ENCODE assay signal across 1 cellular context in genomic region chr5:154648229-154648628, GRCh38.
TF ChIP-seq lines count a peak whose summit lies in the region.

No MANE protein-coding gene starts in this region.

TF ChIP-seq in H1, 55 proteins besides CTCF, POLR2A, EP300 and RAD21:
- TF ChIP-seq TCF12 (IDR thresholded peaks at IDR 0.05; ENCODE audit: low read depth, low read length) (no peak), USF2 (IDR thresholded peaks at IDR 0.05; ENCODE audit: low read length) (no peak), KDM5A (IDR thresholded peaks at IDR 0.05; ENCODE audit: low read length) (no peak), BRCA1 (IDR thresholded peaks at IDR 0.05; ENCODE audit: low read depth, low read length) (no peak), SRF (IDR thresholded peaks at IDR 0.05; ENCODE audit: low read depth, low read length) (no peak)
- TF ChIP-seq, protein P1, sequence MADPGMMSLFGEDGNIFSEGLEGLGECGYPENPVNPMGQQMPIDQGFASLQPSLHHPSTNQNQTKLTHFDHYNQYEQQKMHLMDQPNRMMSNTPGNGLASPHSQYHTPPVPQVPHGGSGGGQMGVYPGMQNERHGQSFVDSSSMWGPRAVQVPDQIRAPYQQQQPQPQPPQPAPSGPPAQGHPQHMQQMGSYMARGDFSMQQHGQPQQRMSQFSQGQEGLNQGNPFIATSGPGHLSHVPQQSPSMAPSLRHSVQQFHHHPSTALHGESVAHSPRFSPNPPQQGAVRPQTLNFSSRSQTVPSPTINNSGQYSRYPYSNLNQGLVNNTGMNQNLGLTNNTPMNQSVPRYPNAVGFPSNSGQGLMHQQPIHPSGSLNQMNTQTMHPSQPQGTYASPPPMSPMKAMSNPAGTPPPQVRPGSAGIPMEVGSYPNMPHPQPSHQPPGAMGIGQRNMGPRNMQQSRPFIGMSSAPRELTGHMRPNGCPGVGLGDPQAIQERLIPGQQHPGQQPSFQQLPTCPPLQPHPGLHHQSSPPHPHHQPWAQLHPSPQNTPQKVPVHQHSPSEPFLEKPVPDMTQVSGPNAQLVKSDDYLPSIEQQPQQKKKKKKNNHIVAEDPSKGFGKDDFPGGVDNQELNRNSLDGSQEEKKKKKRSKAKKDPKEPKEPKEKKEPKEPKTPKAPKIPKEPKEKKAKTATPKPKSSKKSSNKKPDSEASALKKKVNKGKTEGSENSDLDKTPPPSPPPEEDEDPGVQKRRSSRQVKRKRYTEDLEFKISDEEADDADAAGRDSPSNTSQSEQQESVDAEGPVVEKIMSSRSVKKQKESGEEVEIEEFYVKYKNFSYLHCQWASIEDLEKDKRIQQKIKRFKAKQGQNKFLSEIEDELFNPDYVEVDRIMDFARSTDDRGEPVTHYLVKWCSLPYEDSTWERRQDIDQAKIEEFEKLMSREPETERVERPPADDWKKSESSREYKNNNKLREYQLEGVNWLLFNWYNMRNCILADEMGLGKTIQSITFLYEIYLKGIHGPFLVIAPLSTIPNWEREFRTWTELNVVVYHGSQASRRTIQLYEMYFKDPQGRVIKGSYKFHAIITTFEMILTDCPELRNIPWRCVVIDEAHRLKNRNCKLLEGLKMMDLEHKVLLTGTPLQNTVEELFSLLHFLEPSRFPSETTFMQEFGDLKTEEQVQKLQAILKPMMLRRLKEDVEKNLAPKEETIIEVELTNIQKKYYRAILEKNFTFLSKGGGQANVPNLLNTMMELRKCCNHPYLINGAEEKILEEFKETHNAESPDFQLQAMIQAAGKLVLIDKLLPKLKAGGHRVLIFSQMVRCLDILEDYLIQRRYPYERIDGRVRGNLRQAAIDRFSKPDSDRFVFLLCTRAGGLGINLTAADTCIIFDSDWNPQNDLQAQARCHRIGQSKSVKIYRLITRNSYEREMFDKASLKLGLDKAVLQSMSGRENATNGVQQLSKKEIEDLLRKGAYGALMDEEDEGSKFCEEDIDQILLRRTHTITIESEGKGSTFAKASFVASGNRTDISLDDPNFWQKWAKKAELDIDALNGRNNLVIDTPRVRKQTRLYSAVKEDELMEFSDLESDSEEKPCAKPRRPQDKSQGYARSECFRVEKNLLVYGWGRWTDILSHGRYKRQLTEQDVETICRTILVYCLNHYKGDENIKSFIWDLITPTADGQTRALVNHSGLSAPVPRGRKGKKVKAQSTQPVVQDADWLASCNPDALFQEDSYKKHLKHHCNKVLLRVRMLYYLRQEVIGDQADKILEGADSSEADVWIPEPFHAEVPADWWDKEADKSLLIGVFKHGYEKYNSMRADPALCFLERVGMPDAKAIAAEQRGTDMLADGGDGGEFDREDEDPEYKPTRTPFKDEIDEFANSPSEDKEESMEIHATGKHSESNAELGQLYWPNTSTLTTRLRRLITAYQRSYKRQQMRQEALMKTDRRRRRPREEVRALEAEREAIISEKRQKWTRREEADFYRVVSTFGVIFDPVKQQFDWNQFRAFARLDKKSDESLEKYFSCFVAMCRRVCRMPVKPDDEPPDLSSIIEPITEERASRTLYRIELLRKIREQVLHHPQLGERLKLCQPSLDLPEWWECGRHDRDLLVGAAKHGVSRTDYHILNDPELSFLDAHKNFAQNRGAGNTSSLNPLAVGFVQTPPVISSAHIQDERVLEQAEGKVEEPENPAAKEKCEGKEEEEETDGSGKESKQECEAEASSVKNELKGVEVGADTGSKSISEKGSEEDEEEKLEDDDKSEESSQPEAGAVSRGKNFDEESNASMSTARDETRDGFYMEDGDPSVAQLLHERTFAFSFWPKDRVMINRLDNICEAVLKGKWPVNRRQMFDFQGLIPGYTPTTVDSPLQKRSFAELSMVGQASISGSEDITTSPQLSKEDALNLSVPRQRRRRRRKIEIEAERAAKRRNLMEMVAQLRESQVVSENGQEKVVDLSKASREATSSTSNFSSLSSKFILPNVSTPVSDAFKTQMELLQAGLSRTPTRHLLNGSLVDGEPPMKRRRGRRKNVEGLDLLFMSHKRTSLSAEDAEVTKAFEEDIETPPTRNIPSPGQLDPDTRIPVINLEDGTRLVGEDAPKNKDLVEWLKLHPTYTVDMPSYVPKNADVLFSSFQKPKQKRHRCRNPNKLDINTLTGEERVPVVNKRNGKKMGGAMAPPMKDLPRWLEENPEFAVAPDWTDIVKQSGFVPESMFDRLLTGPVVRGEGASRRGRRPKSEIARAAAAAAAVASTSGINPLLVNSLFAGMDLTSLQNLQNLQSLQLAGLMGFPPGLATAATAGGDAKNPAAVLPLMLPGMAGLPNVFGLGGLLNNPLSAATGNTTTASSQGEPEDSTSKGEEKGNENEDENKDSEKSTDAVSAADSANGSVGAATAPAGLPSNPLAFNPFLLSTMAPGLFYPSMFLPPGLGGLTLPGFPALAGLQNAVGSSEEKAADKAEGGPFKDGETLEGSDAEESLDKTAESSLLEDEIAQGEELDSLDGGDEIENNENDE (IDR thresholded peaks at IDR 0.05; ENCODE audit: insufficient replicate concordance, low read length): no peak
- TF ChIP-seq, protein P2, sequence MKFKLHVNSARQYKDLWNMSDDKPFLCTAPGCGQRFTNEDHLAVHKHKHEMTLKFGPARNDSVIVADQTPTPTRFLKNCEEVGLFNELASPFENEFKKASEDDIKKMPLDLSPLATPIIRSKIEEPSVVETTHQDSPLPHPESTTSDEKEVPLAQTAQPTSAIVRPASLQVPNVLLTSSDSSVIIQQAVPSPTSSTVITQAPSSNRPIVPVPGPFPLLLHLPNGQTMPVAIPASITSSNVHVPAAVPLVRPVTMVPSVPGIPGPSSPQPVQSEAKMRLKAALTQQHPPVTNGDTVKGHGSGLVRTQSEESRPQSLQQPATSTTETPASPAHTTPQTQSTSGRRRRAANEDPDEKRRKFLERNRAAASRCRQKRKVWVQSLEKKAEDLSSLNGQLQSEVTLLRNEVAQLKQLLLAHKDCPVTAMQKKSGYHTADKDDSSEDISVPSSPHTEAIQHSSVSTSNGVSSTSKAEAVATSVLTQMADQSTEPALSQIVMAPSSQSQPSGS (IDR thresholded peaks at IDR 0.05; ENCODE audit: low read length): no peak
